21 cellular contexts compared by ENCODE assay signal in genomic region chr2:235244497-235245215, GRCh38.
DNase-seq lines count a peak whose midpoint lies in the region; ATAC-seq and TF ChIP-seq lines count a peak whose summit lies in the region.
"Had no signal": no experiment of that assay in that cellular context is flagged by ENCODE, and none has a peak within 500 bp of the region (broad histone marks: within the 10 kb centered on the region; RNA-seq: fewer than 3 reads in every experiment).

No MANE protein-coding gene starts in this region.

- H3K4me3 Mint-ChIP-seq in HFFc6 (no peak overlapping the region), WTC11 (no peak overlapping the region)
- H3K4me3 Mint-ChIP-seq: activated CD8-positive, alpha-beta memory T cell treated with anti-CD3 and anti-CD28 coated beads, Interleukin-2, amount 10 ng/mL, durations not matched to agents 7 days and 5 days; effector memory CD8-positive, alpha-beta T cell had no signal

- H3K4me1 Mint-ChIP-seq in HFFc6 (ENCODE audit: low read depth) (no peaks in the 10 kb centered on the region; the same call in 1 of the 2 replicates), WTC11 (no peaks in the 10 kb centered on the region)

- in situ Hi-C loops in astrocyte of the spinal cord (cut with HindIII; ENCODE audit: low sequenced_read_pairs), result no loop called here

- no peak overlapping the region for H3K4me3 ChIP-seq in BJ (ENCODE audit: low read depth, low read length)
- no peak overlapping the region for H3K4me3 ChIP-seq in astrocyte of the spinal cord (ENCODE audit: low read depth, low read length)
- H3K4me3 ChIP-seq: K562 had no signal

- H3K27ac Mint-ChIP-seq in HFFc6, result no peak overlapping the region
- H3K27ac Mint-ChIP-seq in WTC11, result no peak overlapping the region
- H3K27ac Mint-ChIP-seq: activated CD8-positive, alpha-beta memory T cell treated with anti-CD3 and anti-CD28 coated beads, Interleukin-2, amount 10 ng/mL, durations not matched to agents 7 days and 5 days; effector memory CD8-positive, alpha-beta T cell had no signal

- H3K36me3 ChIP-seq in BJ (ENCODE audit: control insufficient read depth, insufficient read depth, low read length), result no peaks in the 10 kb centered on the region

- intact Hi-C loops in Right ventricle myocardium inferior (cut with DNase I), result no loop called here

- no peak for TF ChIP-seq POLR2A in erythroblast (IDR thresholded peaks at IDR 0.05; ENCODE audit: low read length)

- peaks cover 8% of the 10 kb centered on the region for H3K27me3 Mint-ChIP-seq in HFFc6 (ENCODE audit: insufficient read depth)
- H3K27me3 Mint-ChIP-seq in WTC11 (ENCODE audit: low read depth), result no peaks in the 10 kb centered on the region

- TF ChIP-seq CTCF in BJ (IDR thresholded peaks at IDR 0.05; ENCODE audit: insufficient read depth, low read depth, low read length) (no peak), HFFc6 (IDR thresholded peaks at IDR 0.05) (no peak), astrocyte of the spinal cord (IDR thresholded peaks at IDR 0.05; ENCODE audit: low read depth, low read length) (no peak), WTC11 (IDR thresholded peaks at IDR 0.05) (no peak)

- ATAC-seq in WTC11 (no peak), Right ventricle myocardium inferior (no peak), GM18519 (IDR thresholded peaks at IDR 0.05; ENCODE audit: low FRiP score, unreplicated experiment) (no peak)
- ATAC-seq: activated CD8-positive, alpha-beta memory T cell treated with anti-CD3 and anti-CD28 coated beads, Interleukin-2, amount 10 ng/mL, durations not matched to agents 7 days and 5 days; effector memory CD8-positive, alpha-beta T cell; foreskin keratinocyte; K562; sciatic nerve had no signal

- H3K36me3 Mint-ChIP-seq in HFFc6 (ENCODE audit: low read depth) (no peaks in the 10 kb centered on the region), WTC11 (no peaks in the 10 kb centered on the region)
- H3K36me3 Mint-ChIP-seq: activated CD8-positive, alpha-beta memory T cell treated with anti-CD3 and anti-CD28 coated beads, Interleukin-2, amount 10 ng/mL, durations not matched to agents 7 days and 5 days had no signal

- DNase-seq in BJ (ENCODE audit: low read depth) (peak; percentile 42), HFFc6 (peak; percentile 24), astrocyte of the spinal cord (ENCODE audit: low read depth, low spot score) (peak; percentile 45), myocyte (ENCODE audit: low read depth) (peak; percentile 87), WTC11 (ENCODE audit: low spot score) (no peak), Right ventricle myocardium inferior (ENCODE audit: missing footprints) (no peak), erythroblast (lab: John Stamatoyannopoulos, UW) (no peak)
- DNase-seq: activated CD8-positive, alpha-beta memory T cell treated with anti-CD3 and anti-CD28 coated beads, Interleukin-2, amount 10 ng/mL, durations not matched to agents 7 days and 5 days; activated effector memory CD4-positive, alpha-beta T cell treated with Interleukin-2 at 50 U/mL for 16 hours; amniotic stem cell; Caco-2; cerebellar nuclear complex; effector memory CD8-positive, alpha-beta T cell; foreskin keratinocyte; GF-D8; NCI-H1417 treated with DMSO at 0.1 percent for 48 hours; NCI-H2227 treated with DMSO at 0.1 percent for 48 hours; stimulated activated CD4-positive, alpha-beta T cell treated with anti-CD3 and anti-CD28 coated beads, Interleukin-2, amount 100 ng/mL, for 24 hours had no signal

- POLR2A ChIA-PET in BJ (lab: Charles Lee) (no interaction called here), WTC11 (lab: Charles Lee) (interaction anchor here (0.7 kb wide), 1 partner anchor 257 kb away, joined by 11 read pairs; no protein-coding TSS in a partner anchor)

- CTCF ChIA-PET in BJ (lab: Yijun Ruan, JAX) (interaction anchor here (1.0 kb wide), 1 partner anchor 110 kb away, joined by 3 read pairs; no protein-coding TSS in a partner anchor), WTC11 (lab: Charles Lee) (interaction anchor here (1.1 kb wide), 1 partner anchor 349 kb away, joined by 3 read pairs; no protein-coding TSS in a partner anchor)

- H3K27me3 ChIP-seq in BJ (ENCODE audit: control insufficient read depth, insufficient read depth, low read length), result peaks cover 3% of the 10 kb centered on the region

- H3K9me3 Mint-ChIP-seq in HFFc6, result no peaks in the 10 kb centered on the region; the same call in 1 of the 2 replicates
- no peaks in the 10 kb centered on the region for H3K9me3 Mint-ChIP-seq in WTC11
- H3K9me3 Mint-ChIP-seq: effector memory CD8-positive, alpha-beta T cell had no signal

TF ChIP-seq in WTC11, 78 proteins besides CTCF, POLR2A, EP300 and RAD21 (continues in another document):
- TF ChIP-seq FOXP4 (CRISPR knock-in tag; IDR thresholded peaks at IDR 0.05) (no peak), MYBL2 (CRISPR knock-in tag; IDR thresholded peaks at IDR 0.05) (no peak), NFYB (CRISPR knock-in tag; conservative IDR thresholded peaks at IDR 0.05; ENCODE audit: low read depth) (no peak), HMGXB4 (CRISPR knock-in tag; IDR thresholded peaks at IDR 0.05) (no peak), PRRX2 (CRISPR knock-in tag; IDR thresholded peaks at IDR 0.05) (no peak), IRF2 (CRISPR knock-in tag; IDR thresholded peaks at IDR 0.05; ENCODE audit: borderline replicate concordance, low read depth) (no peak), SMAD4 (CRISPR knock-in tag; IDR thresholded peaks at IDR 0.05) (no peak), TP53 (CRISPR knock-in tag; IDR thresholded peaks at IDR 0.05) (no peak), E2F5 (CRISPR knock-in tag; IDR thresholded peaks at IDR 0.05) (no peak), ZNF121 (CRISPR knock-in tag; IDR thresholded peaks at IDR 0.05) (no peak), STAT6 (CRISPR knock-in tag; conservative IDR thresholded peaks at IDR 0.05; ENCODE audit: low read depth) (no peak), NR1H2 (CRISPR knock-in tag; IDR thresholded peaks at IDR 0.05) (no peak)

Comparison
In these comparisons a context has a peak if more than half of its experiments do, and no peak if none do; other contexts are left out.
1. DNase-seq: peak in BJ (single experiment), HFFc6 (single experiment), astrocyte of the spinal cord (single experiment) and myocyte (single experiment); none in WTC11 (single experiment), Right ventricle myocardium inferior (single experiment) and erythroblast (0 of 2).